ENCODE assay signal across 12 cellular contexts in genomic region chr9:92295827-92296258, GRCh38. TPM values are rescaled to one million over a fixed set of nuclear protein-coding genes. Genes with fewer than 3 reads are reported as not detected.
DNase-seq lines count a peak whose midpoint lies in the region; ATAC-seq and TF ChIP-seq lines count a peak whose summit lies in the region.
"Had no signal": no experiment of that assay in that cellular context is flagged by ENCODE, and none has a peak within 500 bp of the region (broad histone marks: within the 10 kb centered on the region; RNA-seq: fewer than 3 reads in every experiment).

No MANE protein-coding gene starts in this region.

- DNase-seq in cardiac muscle cell (ENCODE audit: low read depth in 1 of 2, low spot score in 1 of 2), result peak in 1 of 2 donors; percentile 40
- no peak for DNase-seq in cardiac septum (ENCODE audit: low spot score)
- peak; percentile 8 for DNase-seq in PC-3
- peak; percentile 29 for DNase-seq in cerebellar cortex (ENCODE audit: low spot score)
- no peak for DNase-seq in type B pancreatic cell (ENCODE audit: extremely low spot score, unreplicated experiment)
- no peak for DNase-seq in putamen (ENCODE audit: low spot score)
- no peak for DNase-seq in Peyer's patch
- DNase-seq: NCI-H1694, RPMI8226, substantia nigra had no signal

- H3K27me3 ChIP-seq in cardiac muscle cell (no peaks in the 10 kb centered on the region), PC-3 (ENCODE audit: low read length) (no peaks in the 10 kb centered on the region), Peyer's patch (no peaks in the 10 kb centered on the region)

- intact Hi-C loops in cardiac septum (cut with DNase I) (no loop called here), PC-3 (cut with micrococcal nuclease) (no loop called here)

- peaks cover 16% of the 10 kb centered on the region for H3K36me3 Mint-ChIP-seq in type B pancreatic cell

- POLR2A ChIA-PET in PC-3 (lab: Charles Lee; ENCODE audit: unreplicated experiment), result no interaction called here

- ATAC-seq in PC-3, result no peak
- ATAC-seq in HG02571 (IDR thresholded peaks at IDR 0.05; ENCODE audit: unreplicated experiment), result no peak

- H3K27ac ChIP-seq in cardiac muscle cell (peak overlapping the region; percentile 94), PC-3 (ENCODE audit: low read length) (no peak overlapping the region), Peyer's patch (no peak overlapping the region)

- CTCF ChIA-PET in PC-3 (lab: Charles Lee), result no interaction called here

- no peaks in the 10 kb centered on the region for H3F3A ChIP-seq in PC-3 (ENCODE audit: low read length, unreplicated experiment)

- no peaks in the 10 kb centered on the region for H3K9me3 Mint-ChIP-seq in type B pancreatic cell
- H3K9me3 Mint-ChIP-seq: CD14-positive monocyte had no signal

- H3K4me2 ChIP-seq in PC-3 (ENCODE audit: low read length), result no peak overlapping the region

- no peak overlapping the region for H3K4me3 ChIP-seq in cardiac muscle cell
- H3K4me3 ChIP-seq in PC-3 (ENCODE audit: low read length), result no peak overlapping the region
- H3K4me3 ChIP-seq in Peyer's patch, result no peak overlapping the region

- no peaks in the 10 kb centered on the region for H3K9me2 ChIP-seq in PC-3 (replicated peaks; ENCODE audit: low read length)

- no TSS peak for BruUV-seq in PC-3 (replicated peaks; lab: Mats Ljungman, UMichigan)

- H3K4me1 ChIP-seq in cardiac muscle cell (ENCODE audit: low read depth) (peaks cover 31% of the 10 kb centered on the region), PC-3 (ENCODE audit: insufficient read depth, low read length) (peaks cover 21% of the 10 kb centered on the region), Peyer's patch (peaks cover 0 to 17% (median 7%) of the 10 kb centered on the region in 4 donors)

- H4K20me1 ChIP-seq in PC-3 (ENCODE audit: low read length), result peaks cover 16% of the 10 kb centered on the region

- H3K27ac Mint-ChIP-seq in type B pancreatic cell, result peak overlapping the region; percentile 96
- H3K27ac Mint-ChIP-seq: CD14-positive monocyte had no signal

- H3K79me2 ChIP-seq in PC-3 (ENCODE audit: low read length), result peaks cover 35% of the 10 kb centered on the region

- H3K36me3 ChIP-seq in cardiac muscle cell (peaks cover 30% of the 10 kb centered on the region), PC-3 (ENCODE audit: low read depth, low read length) (peaks cover 34% of the 10 kb centered on the region), Peyer's patch (peaks cover 0 to 40% (median 0%) of the 10 kb centered on the region in 3 donors)

- no peak overlapping the region for H3K9ac ChIP-seq in PC-3 (ENCODE audit: low read length)

- peak overlapping the region; percentile 57 for H3K4me3 Mint-ChIP-seq in type B pancreatic cell
- H3K4me3 Mint-ChIP-seq: CD14-positive monocyte had no signal

- no peak overlapping the region for H2AFZ ChIP-seq in PC-3 (ENCODE audit: low read length)

- no peaks in the 10 kb centered on the region for H3K9me3 ChIP-seq in cardiac muscle cell (ENCODE audit: low read depth)
- no peaks in the 10 kb centered on the region for H3K9me3 ChIP-seq in PC-3 (ENCODE audit: low read length)
- no peaks in the 10 kb centered on the region for H3K9me3 ChIP-seq in Peyer's patch

- TF ChIP-seq CTCF in cardiac muscle cell (IDR thresholded peaks at IDR 0.05; ENCODE audit: low read depth, low read length), result no peak
- TF ChIP-seq CTCF in PC-3 (conservative IDR thresholded peaks at IDR 0.05; ENCODE audit: low read depth, low read length), result no peak
- TF ChIP-seq CTCF in type B pancreatic cell (conservative IDR thresholded peaks at IDR 0.05), result no peak
- TF ChIP-seq CTCF in Peyer's patch (IDR thresholded peaks at IDR 0.05), result no peak

- peaks cover 28% of the 10 kb centered on the region for H3K4me1 Mint-ChIP-seq in type B pancreatic cell (ENCODE audit: unreplicated experiment)

- no peaks in the 10 kb centered on the region for H3K27me3 Mint-ChIP-seq in type B pancreatic cell

- no peak for TF ChIP-seq POLR2A in Peyer's patch (IDR thresholded peaks at IDR 0.05)

RNA-seq across cellular contexts. Expression of gene IARS1, which starts 2.3 kb away (rescaled TPM):
- 96.3 and 97.0 TPM in 2 replicates for total RNA-seq in cardiac muscle cell
- 87.1 and 96.8 TPM in 2 replicates for polyA plus RNA-seq in cardiac muscle cell
- total RNA-seq in cardiac septum, result 69.5 TPM
- total RNA-seq in PC-3 (2014; rRNA removed), result 128 and 148 TPM in 2 replicates
- total RNA-seq in type B pancreatic cell (ENCODE audit: low replicate concordance), result 125 and 143 TPM in 2 replicates
- total RNA-seq in Peyer's patch, result 100 to 1,000 TPM in 1 of 4 donors, 10 to 100 TPM in 3; 34.2 to 164 (median 44.9) TPM

RNA-seq across cellular contexts. Expression of gene NOL8, which starts 29.3 kb away (rescaled TPM):
- total RNA-seq in cardiac muscle cell, result 8.7 and 15.1 TPM in 2 replicates
- polyA plus RNA-seq in cardiac muscle cell, result 21.6 and 26.2 TPM in 2 replicates
- 15.6 TPM for total RNA-seq in cardiac septum
- total RNA-seq in PC-3 (2014; rRNA removed), result 21.0 and 22.5 TPM in 2 replicates
- total RNA-seq in type B pancreatic cell (ENCODE audit: low replicate concordance), result 37.4 and 41.0 TPM in 2 replicates
- total RNA-seq in Peyer's patch, result 10 to 100 TPM; 25.8 to 94.1 (median 31.3) TPM

RNA-seq across cellular contexts. Expression of gene CENPP, which starts 29.9 kb away (rescaled TPM):
- total RNA-seq in cardiac muscle cell (1.6 TPM in 2 replicates), cardiac septum (3.5 TPM), PC-3 (2014; rRNA removed) (2.7 and 8.3 TPM in 2 replicates), type B pancreatic cell (ENCODE audit: low replicate concordance) (4.0 and 7.6 TPM in 2 replicates), Peyer's patch (10 to 100 TPM in 1 of 4 donors, 1 to 10 TPM in 3; 2.8 to 51.2 (median 4.9) TPM)
- polyA plus RNA-seq in cardiac muscle cell, result 5.0 and 9.8 TPM in 2 replicates

Comparison
In these comparisons a context has a peak if more than half of its experiments do, and no peak if none do; other contexts are left out.
1. DNase-seq: peak in PC-3 (single experiment) and cerebellar cortex (single experiment); none in cardiac septum (single experiment), type B pancreatic cell (single experiment), putamen (single experiment) and Peyer's patch (0 of 3).